Comparison of ENCODE assay signal across 22 cellular contexts in the genomic region with DNA sequence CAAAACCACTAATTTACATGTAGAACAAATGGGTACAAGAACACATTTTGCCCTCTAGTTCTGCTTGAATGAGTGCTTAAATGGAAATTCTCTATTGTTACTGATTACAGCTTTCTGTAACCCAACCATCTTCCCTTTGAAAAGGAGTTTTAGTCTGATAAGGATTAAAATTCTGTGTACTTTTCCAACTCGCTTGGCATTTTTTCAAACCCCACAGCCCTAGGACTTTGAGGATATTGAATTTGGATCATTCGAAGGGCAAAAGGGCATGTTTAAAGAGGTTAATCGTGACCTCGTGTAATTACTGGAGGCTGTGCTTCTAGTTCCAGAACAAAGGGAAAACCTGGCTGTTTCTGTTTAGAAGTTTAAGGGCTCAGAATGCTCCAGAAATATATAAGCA.
A peak's percentile ranks its signal among the peaks of the same experiment; 100 is the strongest.
DNase-seq lines count a peak whose midpoint lies in the region; ATAC-seq, FAIRE-seq and TF ChIP-seq lines count a peak whose summit lies in the region.
"Had no signal": no experiment of that assay in that cellular context is flagged by ENCODE, and none has a peak within 500 bp of the region (broad histone marks: within the 10 kb centered on the region; RNA-seq: fewer than 3 reads in every experiment).

No MANE protein-coding gene starts in this region.

- peaks cover 0 to 4% of the 10 kb centered on the region in 2 donors for H3K9me3 Mint-ChIP-seq in stimulated activated naive B cell treated with anti-CD40 and anti-IgM and Interleukin-4, amounts not matched to agents 10 μg/mL and 1 μg/mL and 100 μg/mL, for 72 hours
- H3K9me3 Mint-ChIP-seq in MCF 10A (ENCODE audit: unreplicated experiment): no peaks in the 10 kb centered on the region
- H3K9me3 Mint-ChIP-seq: GM23338 had no signal

- DNase-seq in HepG2 (ENCODE audit: low spot score) (no peak), left lobe of liver (ENCODE audit: low spot score) (peak; percentile 62), pancreas (no peak), DMS53 (lab: John Stamatoyannopoulos, UW) (no peak), activated gamma-delta T cell treated with Interleukin-2 at 50 U/mL for 16 hours (no peak), MCF 10A (ENCODE audit: unreplicated experiment) (no peak)
- no peak for DNase-seq in stimulated activated naive B cell treated with anti-CD40 and anti-IgM and Interleukin-4, amounts not matched to agents 10 μg/mL and 1 μg/mL and 100 μg/mL, for 72 hours
- DNase-seq: AML-193; Caco-2; CD4-positive, alpha-beta T cell; DMS79; GDM1; HCEC 1CT had no signal

- no peak for ATAC-seq in HepG2
- peak; percentile 69 for ATAC-seq in left lobe of liver
- ATAC-seq in pancreas: peak in 3 of 4 donors; percentile 28 to 59 (median 48)
- no peak for ATAC-seq in stimulated activated naive B cell treated with anti-CD40 and anti-IgM and Interleukin-4, amounts not matched to agents 10 μg/mL and 1 μg/mL and 100 μg/mL, for 72 hours (replicated peaks)
- ATAC-seq: A549, GM23338 had no signal

- no peak overlapping the region for H3K4me2 ChIP-seq in HepG2 (ENCODE audit: low read depth, low read length)
- H3K4me2 ChIP-seq: A549, GM23338 had no signal

- H3K4me1 Mint-ChIP-seq in stimulated activated naive B cell treated with anti-CD40 and anti-IgM and Interleukin-4, amounts not matched to agents 10 μg/mL and 1 μg/mL and 100 μg/mL, for 72 hours: no peaks in the 10 kb centered on the region
- H3K4me1 Mint-ChIP-seq in MCF 10A (ENCODE audit: insufficient read depth, unreplicated experiment): no peaks in the 10 kb centered on the region

- no peak overlapping the region for H2AFZ ChIP-seq in HepG2 (ENCODE audit: low read length)
- H2AFZ ChIP-seq: GM23338 had no signal

- no peak for TF ChIP-seq EP300 in HepG2 (IDR thresholded peaks at IDR 0.05; ENCODE audit: low read depth in 2 of 2, low read length in 2 of 2)
- TF ChIP-seq EP300 in HepG2 (CRISPR knock-in tag; IDR thresholded peaks at IDR 0.05; ENCODE audit: borderline replicate concordance): no peak

- CTCF ChIA-PET in HepG2 (lab: Yijun Ruan, JAX; ENCODE audit: low intra/inter-chr PET ratio, low total read pairs): no interaction called here
- CTCF ChIA-PET in MCF 10A (lab: Yijun Ruan, JAX): no interaction called here

- peak overlapping the region; percentile 85 to 90 for H3K27ac ChIP-seq in liver (ENCODE audit: low read depth in 1 of 2, low read length in 2 of 2)
- H3K27ac ChIP-seq in HepG2 (ENCODE audit: extremely low read length, insufficient read depth, low read length): no peak overlapping the region
- H3K27ac ChIP-seq in pancreas: no peak overlapping the region
- H3K27ac ChIP-seq: 22Rv1, A549, C4-2B had no signal

- H3K4me3 ChIP-seq in liver (ENCODE audit: low read depth in 1 of 3, low read length in 3 of 3) (peak overlapping the region in 1 of 3 donors; percentile 23), HepG2 (replicated peaks in 1 of 3; ENCODE audit: insufficient read depth in 1 of 3, low read depth in 2 of 3, low read length in 3 of 3) (no peak overlapping the region), pancreas (no peak overlapping the region)
- H3K4me3 ChIP-seq: A549, GM23338 had no signal

- H3K36me3 ChIP-seq in liver (ENCODE audit: control insufficient read depth in 4 of 4, insufficient read depth in 3 of 4, low read depth in 1 of 4, low read length in 3 of 4): no peaks in the 10 kb centered on the region
- no peaks in the 10 kb centered on the region for H3K36me3 ChIP-seq in HepG2 (replicated peaks in 1 of 2; ENCODE audit: control insufficient read depth in 1 of 2, insufficient read depth in 2 of 2, low read length in 2 of 2)
- H3K36me3 ChIP-seq in pancreas: no peaks in the 10 kb centered on the region

- no peaks in the 10 kb centered on the region for H3K79me2 ChIP-seq in HepG2 (ENCODE audit: insufficient read depth, low read length)

- intact Hi-C loops in HepG2 (cut with micrococcal nuclease; ENCODE audit: unreplicated experiment) (no loop called here), pancreas (cut with DNase I) (no loop called here), MCF 10A (cut with micrococcal nuclease) (no loop called here)

- no peaks in the 10 kb centered on the region for H3K27me3 ChIP-seq in liver (ENCODE audit: control insufficient read depth in 4 of 4, insufficient read depth in 4 of 4, low read length in 3 of 4)
- no peaks in the 10 kb centered on the region for H3K27me3 ChIP-seq in HepG2 (ENCODE audit: control insufficient read depth in 1 of 2, insufficient read depth in 2 of 2, low read length in 2 of 2)
- no peaks in the 10 kb centered on the region for H3K27me3 ChIP-seq in pancreas

- TF ChIP-seq RAD21 in liver (IDR thresholded peaks at IDR 0.05) (peak; percentile 44 to 65), HepG2 (CRISPR knock-in tag; IDR thresholded peaks at IDR 0.05) (no peak)

- H4K20me1 ChIP-seq in HepG2 (ENCODE audit: insufficient read depth, low read length): no peaks in the 10 kb centered on the region

- H3K4me3 Mint-ChIP-seq in stimulated activated naive B cell treated with anti-CD40 and anti-IgM and Interleukin-4, amounts not matched to agents 10 μg/mL and 1 μg/mL and 100 μg/mL, for 72 hours: no peak overlapping the region
- H3K4me3 Mint-ChIP-seq in MCF 10A (ENCODE audit: unreplicated experiment): no peak overlapping the region
- H3K4me3 Mint-ChIP-seq: CD4-positive, alpha-beta T cell; GM23338 had no signal

- no peak overlapping the region for H3K27ac Mint-ChIP-seq in stimulated activated naive B cell treated with anti-CD40 and anti-IgM and Interleukin-4, amounts not matched to agents 10 μg/mL and 1 μg/mL and 100 μg/mL, for 72 hours
- H3K27ac Mint-ChIP-seq in MCF 10A (ENCODE audit: low read depth, unreplicated experiment): no peak overlapping the region
- H3K27ac Mint-ChIP-seq: CD4-positive, alpha-beta T cell; GM23338 had no signal

- BruUV-seq in HepG2 (replicated peaks; lab: Mats Ljungman, UMichigan): no TSS peak
- no TSS peak for BruUV-seq in MCF 10A (replicated peaks; lab: Mats Ljungman, UMichigan)

- no peaks in the 10 kb centered on the region for H3K27me3 Mint-ChIP-seq in stimulated activated naive B cell treated with anti-CD40 and anti-IgM and Interleukin-4, amounts not matched to agents 10 μg/mL and 1 μg/mL and 100 μg/mL, for 72 hours
- H3K27me3 Mint-ChIP-seq in MCF 10A (ENCODE audit: insufficient read depth, unreplicated experiment): no peaks in the 10 kb centered on the region
- H3K27me3 Mint-ChIP-seq: CD4-positive, alpha-beta T cell had no signal

- H3K4me1 ChIP-seq in liver (ENCODE audit: control insufficient read depth in 4 of 4, insufficient read depth in 4 of 4, low read length in 3 of 4) (peaks cover 3 to 42% (median 14%) of the 10 kb centered on the region in 4 donors), HepG2 (ENCODE audit: insufficient read depth, low read length) (no peaks in the 10 kb centered on the region), pancreas (peaks cover 0 to 8% (median 0%) of the 10 kb centered on the region in 3 donors)
- H3K4me1 ChIP-seq: A549, Caco-2 had no signal

- TF ChIP-seq CTCF in liver (IDR thresholded peaks at IDR 0.05; ENCODE audit: low read depth, low read length, missing input control): no peak
- TF ChIP-seq CTCF in HepG2 (CRISPR knock-in tag; IDR thresholded peaks at IDR 0.05): no peak
- no peak for TF ChIP-seq CTCF in pancreas (IDR thresholded peaks at IDR 0.05)
- no peak for TF ChIP-seq CTCF in MCF 10A (IDR thresholded peaks at IDR 0.05; ENCODE audit: unreplicated experiment)

- TF ChIP-seq POLR2A in HepG2 (IDR thresholded peaks at IDR 0.05; ENCODE audit: insufficient read depth in 1 of 2, low read depth in 2 of 2, low read length in 2 of 2): no peak

- 30% methylated on average over 4 of the region's 4 CpGs for WGBS in liver
- 2% methylated on average over 4 of the region's 4 CpGs for WGBS in HepG2 (ENCODE audit: low lambda C conversion rate)
- 17% methylated on average over 4 of the region's 4 CpGs for WGBS in pancreas, 2 donors

- H3K9me3 ChIP-seq in liver (ENCODE audit: control insufficient read depth in 4 of 4, low read length in 3 of 4) (no peaks in the 10 kb centered on the region), HepG2 (ENCODE audit: low read length) (peaks cover 87% of the 10 kb centered on the region), pancreas (no peaks in the 10 kb centered on the region)
- H3K9me3 ChIP-seq: A549, Caco-2 had no signal

- FAIRE-seq in HepG2 (lab: Jason Lieb, UNC): no peak
- no peak for FAIRE-seq in pancreas (lab: Jason Lieb, UNC)
- FAIRE-seq: A549, D721Med, GM12892, GM18507, H54 had no signal

- no peaks in the 10 kb centered on the region for H3K36me3 Mint-ChIP-seq in stimulated activated naive B cell treated with anti-CD40 and anti-IgM and Interleukin-4, amounts not matched to agents 10 μg/mL and 1 μg/mL and 100 μg/mL, for 72 hours
- H3K36me3 Mint-ChIP-seq in MCF 10A (ENCODE audit: insufficient read depth, unreplicated experiment): no peaks in the 10 kb centered on the region

- in situ Hi-C loops in HepG2 (cut with HindIII; ENCODE audit: extremely low pct_ligation_motif_present, low pct_unique_long_range_greater_than_20kb): no loop called here

- peak overlapping the region in 1 of 2 donors; percentile 67 for H3K9ac ChIP-seq in liver (ENCODE audit: low read depth in 1 of 2, low read length in 2 of 2)
- no peak overlapping the region for H3K9ac ChIP-seq in HepG2 (ENCODE audit: insufficient read depth, low read depth, low read length)

- POLR2A ChIA-PET in HepG2 (lab: Yijun Ruan, JAX): no interaction called here
- POLR2A ChIA-PET in MCF 10A (lab: Yijun Ruan, JAX): no interaction called here

TF ChIP-seq in liver, 16 proteins besides CTCF, POLR2A, EP300 and RAD21 (continues in another document):
- TF ChIP-seq YY1 (IDR thresholded peaks at IDR 0.05): peak; percentile 71
- TF ChIP-seq SP1 (IDR thresholded peaks at IDR 0.05): peak; percentile 77
- TF ChIP-seq TAF1 (conservative IDR thresholded peaks at IDR 0.05): peak; percentile 49
- TF ChIP-seq NR2F2 (IDR thresholded peaks at IDR 0.05): peak; percentile 63
- TF ChIP-seq JUND (IDR thresholded peaks at IDR 0.05): peak; percentile 70 to 81
- peak in 1 of 2 donors; percentile 42 for TF ChIP-seq GABPA (IDR thresholded peaks at IDR 0.05 in 1 of 2, conservative IDR thresholded peaks at IDR 0.05 in 1 of 2)

TF ChIP-seq in HepG2, 621 proteins besides CTCF, POLR2A, EP300 and RAD21 (continues in another document):
- TF ChIP-seq, protein P1, sequence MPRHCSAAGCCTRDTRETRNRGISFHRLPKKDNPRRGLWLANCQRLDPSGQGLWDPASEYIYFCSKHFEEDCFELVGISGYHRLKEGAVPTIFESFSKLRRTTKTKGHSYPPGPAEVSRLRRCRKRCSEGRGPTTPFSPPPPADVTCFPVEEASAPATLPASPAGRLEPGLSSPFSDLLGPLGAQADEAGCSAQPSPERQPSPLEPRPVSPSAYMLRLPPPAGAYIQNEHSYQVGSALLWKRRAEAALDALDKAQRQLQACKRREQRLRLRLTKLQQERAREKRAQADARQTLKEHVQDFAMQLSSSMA (CRISPR knock-in tag; IDR thresholded peaks at IDR 0.05): no peak
- TF ChIP-seq ZNF773 (CRISPR knock-in tag; IDR thresholded peaks at IDR 0.05; ENCODE audit: borderline replicate concordance) (no peak), ZNF282 (IDR thresholded peaks at IDR 0.05; ENCODE audit: partially characterized antibody) (no peak), ZNF841 (CRISPR knock-in tag; IDR thresholded peaks at IDR 0.05; ENCODE audit: borderline replicate concordance) (no peak)

Comparison
In these comparisons a context has a peak if more than half of its experiments do, and no peak if none do; other contexts are left out.
1. H3K27ac ChIP-seq: peak in liver (2 of 2); none in HepG2 (single experiment) and pancreas (0 of 4).
2. ATAC-seq: peak in left lobe of liver (single experiment) and pancreas (3 of 4); none in HepG2 (single experiment) and stimulated activated naive B cell treated with anti-CD40 and anti-IgM and Interleukin-4, amounts not matched to agents 10 μg/mL and 1 μg/mL and 100 μg/mL, for 72 hours (0 of 2).